8 cellular contexts compared by ENCODE assay signal in genomic region chr14:36373982-36374673, GRCh38. TPM values are rescaled to one million over a fixed set of nuclear protein-coding genes. Genes with fewer than 3 reads are reported as not detected.
DNase-seq lines count a peak whose midpoint lies in the region; ATAC-seq and TF ChIP-seq lines count a peak whose summit lies in the region.

No MANE protein-coding gene starts in this region.

- TF ChIP-seq POLR2A in lower leg skin (IDR thresholded peaks at IDR 0.05): no peak

- peak; percentile 90 for ATAC-seq in HG03280 (IDR thresholded peaks at IDR 0.05; ENCODE audit: unreplicated experiment)

- H3K4me3 ChIP-seq in choroid plexus epithelial cell (ENCODE audit: low read depth, low read length) (no peak overlapping the region), lower leg skin (ENCODE audit: low read depth, poor library complexity, severe bottlenecking) (no peak overlapping the region)

- 21 to 26% methylated on average over 4 of the region's 4 CpGs for WGBS in lower leg skin, 2 donors

- peak; percentile 96 for TF ChIP-seq CTCF in C4-2B (conservative IDR thresholded peaks at IDR 0.05)
- TF ChIP-seq CTCF in choroid plexus epithelial cell (conservative IDR thresholded peaks at IDR 0.05; ENCODE audit: low read depth, low read length): peak; percentile 91
- peak in 1 of 3 donors; percentile 34 for TF ChIP-seq CTCF in lower leg skin (IDR thresholded peaks at IDR 0.05)

- DNase-seq in GM19238 (ENCODE audit: insufficient read length, low spot score) (peak; percentile 23), NCI-H345 (lab: John Stamatoyannopoulos, UW) (peak; percentile 89), choroid plexus epithelial cell (ENCODE audit: low read depth) (peak; percentile 90), lower leg skin (ENCODE audit: low spot score in 2 of 2) (peak; percentile 78 to 93)
- DNase-seq in activated CD4-positive, alpha-beta T cell treated with anti-CD3 and anti-CD28 coated beads for 1 hour: peak; percentile 58
- peak; percentile 30 for DNase-seq in stimulated activated CD8-positive, alpha-beta memory T cell treated with anti-CD3 and anti-CD28 coated beads, Interleukin-12 subunit alpha, Interleukin-12 subunit beta, amount 100 ng/mL, for 24 hours (ENCODE audit: extremely low read depth)

- intact Hi-C loops in lower leg skin (cut with DNase I; ENCODE audit: low total_unique reads): no loop called here

- no peak overlapping the region for H3K27ac ChIP-seq in C4-2B

RNA-seq across cellular contexts. Expression of gene MBIP, which starts 53.7 kb away (rescaled TPM):
- 10 to 100 TPM; 17.2 to 35.8 (median 21.0) TPM for total RNA-seq in lower leg skin

Comparison
In these comparisons a context has a peak if more than half of its experiments do, and no peak if none do; other contexts are left out.
1. DNase-seq: peak in every context shown above with its lines; median percentile 90 in choroid plexus epithelial cell; 89 in NCI-H345; 86 in lower leg skin; 58 in activated CD4-positive, alpha-beta T cell treated with anti-CD3 and anti-CD28 coated beads for 1 hour; 30 in stimulated activated CD8-positive, alpha-beta memory T cell treated with anti-CD3 and anti-CD28 coated beads, Interleukin-12 subunit alpha, Interleukin-12 subunit beta, amount 100 ng/mL, for 24 hours; 23 in GM19238.